ENCODE assay signal across 1 cellular context in the genomic region with DNA sequence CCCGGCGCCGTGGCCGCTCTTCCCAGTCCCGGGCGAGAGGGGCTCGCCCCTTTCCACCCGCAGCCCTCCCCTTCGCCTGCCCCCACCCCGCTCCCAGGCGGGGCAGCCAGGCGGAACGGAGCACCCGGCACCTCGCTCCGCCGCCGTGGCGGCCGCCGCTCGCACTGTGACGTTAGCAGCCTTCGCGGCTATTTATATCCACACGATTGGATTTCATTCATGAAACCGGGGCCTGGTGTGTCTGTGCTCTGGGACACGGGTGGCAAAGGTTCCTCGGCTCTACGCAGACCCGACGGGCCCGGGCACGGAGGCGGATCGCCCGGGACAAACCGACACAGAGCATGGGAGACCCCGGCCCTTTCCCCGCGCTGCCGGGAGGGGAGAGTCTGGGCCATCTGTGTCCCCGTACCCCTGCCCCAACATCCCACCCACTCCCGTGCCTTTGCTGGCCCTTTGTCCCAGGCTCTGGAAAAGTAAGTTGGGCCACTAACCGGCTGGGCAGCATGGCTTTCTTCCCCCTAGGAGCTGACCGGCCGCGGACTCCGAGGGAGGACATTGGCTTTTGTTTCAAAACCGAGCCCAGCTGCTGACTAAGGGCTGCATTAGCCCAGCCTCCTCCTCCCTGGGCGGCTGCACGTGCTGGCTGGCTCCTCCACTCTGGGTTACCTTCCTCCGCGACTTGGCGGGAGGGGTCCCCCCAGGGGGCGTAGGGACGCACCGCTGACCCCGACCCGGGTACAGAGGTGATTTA.
A peak's percentile ranks its signal among the peaks of the same experiment; 100 is the strongest.
TF ChIP-seq lines count a peak whose summit lies in the region.

A gene with protein sequence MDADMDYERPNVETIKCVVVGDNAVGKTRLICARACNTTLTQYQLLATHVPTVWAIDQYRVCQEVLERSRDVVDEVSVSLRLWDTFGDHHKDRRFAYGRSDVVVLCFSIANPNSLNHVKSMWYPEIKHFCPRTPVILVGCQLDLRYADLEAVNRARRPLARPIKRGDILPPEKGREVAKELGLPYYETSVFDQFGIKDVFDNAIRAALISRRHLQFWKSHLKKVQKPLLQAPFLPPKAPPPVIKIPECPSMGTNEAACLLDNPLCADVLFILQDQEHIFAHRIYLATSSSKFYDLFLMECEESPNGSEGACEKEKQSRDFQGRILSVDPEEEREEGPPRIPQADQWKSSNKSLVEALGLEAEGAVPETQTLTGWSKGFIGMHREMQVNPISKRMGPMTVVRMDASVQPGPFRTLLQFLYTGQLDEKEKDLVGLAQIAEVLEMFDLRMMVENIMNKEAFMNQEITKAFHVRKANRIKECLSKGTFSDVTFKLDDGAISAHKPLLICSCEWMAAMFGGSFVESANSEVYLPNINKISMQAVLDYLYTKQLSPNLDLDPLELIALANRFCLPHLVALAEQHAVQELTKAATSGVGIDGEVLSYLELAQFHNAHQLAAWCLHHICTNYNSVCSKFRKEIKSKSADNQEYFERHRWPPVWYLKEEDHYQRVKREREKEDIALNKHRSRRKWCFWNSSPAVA (minus strand): TSS at position 27 of the 751 bp plus-strand sequence. CDS start 32,643 bp downstream, outside the sequence.

TF ChIP-seq in K562, 482 proteins besides CTCF, POLR2A, EP300 and RAD21 (continued from another document and continues in another):
- TF ChIP-seq ZBTB2 (IDR thresholded peaks at IDR 0.05) (no peak), DPF2 (IDR thresholded peaks at IDR 0.05) (peak; percentile 63), ZNF695 (CRISPR knock-in tag; IDR thresholded peaks at IDR 0.05) (no peak), JUNB (CRISPR knock-in tag; conservative IDR thresholded peaks at IDR 0.05) (no peak), STAT5B (CRISPR knock-in tag; IDR thresholded peaks at IDR 0.05) (no peak), ZC3H4 (CRISPR knock-in tag; IDR thresholded peaks at IDR 0.05; ENCODE audit: borderline replicate concordance) (peak; percentile 81; the same call in 1 of the 2 replicates), FOXK2 (conservative IDR thresholded peaks at IDR 0.05 in 1 of 2, IDR thresholded peaks at IDR 0.05 in 1 of 2; ENCODE audit: low read depth in 2 of 2) (peak in 1 of 2 experiments; percentile 68; a peak in 1 of 4 replicates), CGGBP1 (CRISPR knock-in tag; IDR thresholded peaks at IDR 0.05) (no peak), TAF1 (IDR thresholded peaks at IDR 0.05; ENCODE audit: control insufficient read depth, extremely low read depth, insufficient read depth, low read length, severe bottlenecking) (peak; percentile 68), ZNF232 (CRISPR knock-in tag; IDR thresholded peaks at IDR 0.05) (0 out of 2 replicates have a peak, but pooled peaks have one; percentile 66), SETDB1 (IDR thresholded peaks at IDR 0.05; ENCODE audit: low read length) (no peak), RBM14 (IDR thresholded peaks at IDR 0.05; ENCODE audit: borderline replicate concordance, insufficient read depth, low read depth, low read length) (peak; percentile 50; the same call in 1 of the 2 replicates), ZNF146 (CRISPR knock-in tag; IDR thresholded peaks at IDR 0.05; ENCODE audit: unreplicated experiment) (no peak), FOSL1 (tag; conservative IDR thresholded peaks at IDR 0.05) (peak; percentile 44; the same call in 1 of the 2 replicates), USF2 (CRISPR knock-in tag; IDR thresholded peaks at IDR 0.05) (peak; percentile 20; the same call in 1 of the 2 replicates), POLR2AphosphoS5 (IDR thresholded peaks at IDR 0.05; ENCODE audit: control insufficient read depth, insufficient read depth, low read depth, low read length) (0 out of 2 replicates have a peak, but pooled peaks have one; percentile 50), CREM (IDR thresholded peaks at IDR 0.05; ENCODE audit: low read depth) (peak; percentile 75; the same call in 1 of the 2 replicates), ZNF511 (CRISPR knock-in tag; IDR thresholded peaks at IDR 0.05) (peak; percentile 70), MYC (IDR thresholded peaks at IDR 0.05; ENCODE audit: low read depth, low read length) (peak; percentile 75), MYC (CRISPR knock-in tag; IDR thresholded peaks at IDR 0.05; ENCODE audit: borderline replicate concordance, low read depth) (peak; percentile 71; the same call in 1 of the 2 replicates), MGA (IDR thresholded peaks at IDR 0.05) (peak; percentile 90), BCOR (IDR thresholded peaks at IDR 0.05) (peak; percentile 18; the same call in 1 of the 2 replicates), ZNF212 (CRISPR knock-in tag; IDR thresholded peaks at IDR 0.05) (0 out of 2 replicates have a peak, but pooled peaks have one; percentile 24), RNF219 (CRISPR knock-in tag; IDR thresholded peaks at IDR 0.05) (no peak)
- TF ChIP-seq, protein P1, sequence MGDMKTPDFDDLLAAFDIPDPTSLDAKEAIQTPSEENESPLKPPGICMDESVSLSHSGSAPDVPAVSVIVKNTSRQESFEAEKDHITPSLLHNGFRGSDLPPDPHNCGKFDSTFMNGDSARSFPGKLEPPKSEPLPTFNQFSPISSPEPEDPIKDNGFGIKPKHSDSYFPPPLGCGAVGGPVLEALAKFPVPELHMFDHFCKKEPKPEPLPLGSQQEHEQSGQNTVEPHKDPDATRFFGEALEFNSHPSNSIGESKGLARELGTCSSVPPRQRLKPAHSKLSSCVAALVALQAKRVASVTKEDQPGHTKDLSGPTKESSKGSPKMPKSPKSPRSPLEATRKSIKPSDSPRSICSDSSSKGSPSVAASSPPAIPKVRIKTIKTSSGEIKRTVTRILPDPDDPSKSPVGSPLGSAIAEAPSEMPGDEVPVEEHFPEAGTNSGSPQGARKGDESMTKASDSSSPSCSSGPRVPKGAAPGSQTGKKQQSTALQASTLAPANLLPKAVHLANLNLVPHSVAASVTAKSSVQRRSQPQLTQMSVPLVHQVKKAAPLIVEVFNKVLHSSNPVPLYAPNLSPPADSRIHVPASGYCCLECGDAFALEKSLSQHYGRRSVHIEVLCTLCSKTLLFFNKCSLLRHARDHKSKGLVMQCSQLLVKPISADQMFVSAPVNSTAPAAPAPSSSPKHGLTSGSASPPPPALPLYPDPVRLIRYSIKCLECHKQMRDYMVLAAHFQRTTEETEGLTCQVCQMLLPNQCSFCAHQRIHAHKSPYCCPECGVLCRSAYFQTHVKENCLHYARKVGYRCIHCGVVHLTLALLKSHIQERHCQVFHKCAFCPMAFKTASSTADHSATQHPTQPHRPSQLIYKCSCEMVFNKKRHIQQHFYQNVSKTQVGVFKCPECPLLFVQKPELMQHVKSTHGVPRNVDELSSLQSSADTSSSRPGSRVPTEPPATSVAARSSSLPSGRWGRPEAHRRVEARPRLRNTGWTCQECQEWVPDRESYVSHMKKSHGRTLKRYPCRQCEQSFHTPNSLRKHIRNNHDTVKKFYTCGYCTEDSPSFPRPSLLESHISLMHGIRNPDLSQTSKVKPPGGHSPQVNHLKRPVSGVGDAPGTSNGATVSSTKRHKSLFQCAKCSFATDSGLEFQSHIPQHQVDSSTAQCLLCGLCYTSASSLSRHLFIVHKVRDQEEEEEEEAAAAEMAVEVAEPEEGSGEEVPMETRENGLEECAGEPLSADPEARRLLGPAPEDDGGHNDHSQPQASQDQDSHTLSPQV (IDR thresholded peaks at IDR 0.05): peak; percentile 72
